11 cellular contexts compared by ENCODE assay signal in genomic region chr9:22103650-22104575, GRCh38.
DNase-seq lines count a peak whose midpoint lies in the region; ATAC-seq and TF ChIP-seq lines count a peak whose summit lies in the region.
"Had no signal": no experiment of that assay in that cellular context is flagged by ENCODE, and none has a peak within 500 bp of the region (broad histone marks: within the 10 kb centered on the region; RNA-seq: fewer than 3 reads in every experiment).

No MANE protein-coding gene starts in this region.

- DNase-seq in ACHN (peak; percentile 68), M059J (ENCODE audit: low read depth) (peak; percentile 84), endodermal cell (no peak), mucosa of descending colon (peak in 1 of 3 donors; percentile 68), GM03348 (ENCODE audit: low spot score) (no peak), SKM-1 treated with dmso at 0.1 percent for 144 hours (lab: John Stamatoyannopoulos, UW; ENCODE audit: unreplicated experiment) (no peak)
- no peak for DNase-seq in activated T-helper 1 cell treated with anti-CD3 and anti-CD28 coated beads, Interleukin-12 subunit alpha, Interleukin-12 subunit beta, Interleukin-2, Interleukin-4 antibody, amounts not matched to agents 30 ng/mL and 10 ng/mL and 1 ng/mL, durations not matched to agents 14 hours and 24 hours and 36 hours (ENCODE audit: low spot score)

- H3K9me3 Mint-ChIP-seq in endodermal cell, result no peaks in the 10 kb centered on the region
- H3K9me3 Mint-ChIP-seq in activated T-helper 1 cell treated with anti-CD3 and anti-CD28 coated beads, Interleukin-12 subunit alpha, Interleukin-12 subunit beta, Interleukin-2, Interleukin-4 antibody, amounts not matched to agents 30 ng/mL and 10 ng/mL and 1 ng/mL, durations not matched to agents 14 hours and 24 hours and 36 hours, result no peaks in the 10 kb centered on the region
- H3K9me3 Mint-ChIP-seq: T-helper 1 cell treated with Interleukin-12 subunit alpha and Interleukin-12 subunit beta and Interleukin-4 antibody, amounts not matched to agents 30 μg/mL and 1 μg/mL, for 36 hours had no signal

- intact Hi-C loops in mucosa of descending colon (cut with DNase I, micrococcal nuclease), result no loop called here
- intact Hi-C loops in activated T-helper 1 cell treated with anti-CD3 and anti-CD28 coated beads, Interleukin-12 subunit alpha, Interleukin-12 subunit beta, Interleukin-2, Interleukin-4 antibody, amounts not matched to agents 30 ng/mL and 10 ng/mL and 1 ng/mL, durations not matched to agents 14 hours and 24 hours and 36 hours (cut with micrococcal nuclease), result loop anchor here (2.0 kb wide), 3 partner anchors 17 to 63 kb away; no protein-coding TSS in a partner anchor

- 96 to 100% methylated on average over 1 to 3 of the region's 4 CpGs for WGBS in endodermal cell (ENCODE audit: insufficient coverage in 1 of 2, insufficient read length in 1 of 2), 2 experiments

- no peaks in the 10 kb centered on the region for H3K27me3 ChIP-seq in endodermal cell (ENCODE audit: control insufficient read depth, insufficient read depth, low read length, poor library complexity, severe bottlenecking)

- H3K4me3 Mint-ChIP-seq in endodermal cell, result no peak overlapping the region
- H3K4me3 Mint-ChIP-seq in activated T-helper 1 cell treated with anti-CD3 and anti-CD28 coated beads, Interleukin-12 subunit alpha, Interleukin-12 subunit beta, Interleukin-2, Interleukin-4 antibody, amounts not matched to agents 30 ng/mL and 10 ng/mL and 1 ng/mL, durations not matched to agents 14 hours and 24 hours and 36 hours, result no peak overlapping the region
- H3K4me3 Mint-ChIP-seq: T-helper 1 cell treated with Interleukin-12 subunit alpha and Interleukin-12 subunit beta and Interleukin-4 antibody, amounts not matched to agents 30 μg/mL and 1 μg/mL, for 36 hours had no signal

- no peak overlapping the region for H3K9ac ChIP-seq in endodermal cell (ENCODE audit: extremely low read depth, low read length, poor library complexity, severe bottlenecking)

- no peaks in the 10 kb centered on the region for H3K27me3 Mint-ChIP-seq in endodermal cell (ENCODE audit: insufficient read depth)
- H3K27me3 Mint-ChIP-seq in activated T-helper 1 cell treated with anti-CD3 and anti-CD28 coated beads, Interleukin-12 subunit alpha, Interleukin-12 subunit beta, Interleukin-2, Interleukin-4 antibody, amounts not matched to agents 30 ng/mL and 10 ng/mL and 1 ng/mL, durations not matched to agents 14 hours and 24 hours and 36 hours (ENCODE audit: insufficient read depth), result peaks cover 21% of the 10 kb centered on the region

- peak; percentile 92 for ATAC-seq in mucosa of descending colon
- ATAC-seq in GM21786 (IDR thresholded peaks at IDR 0.05; ENCODE audit: unreplicated experiment), result no peak
- ATAC-seq: K562 had no signal

- no peaks in the 10 kb centered on the region for H3K36me3 ChIP-seq in endodermal cell (ENCODE audit: control insufficient read depth, insufficient read depth, low read length)
- no peaks in the 10 kb centered on the region for H3K36me3 ChIP-seq in mucosa of descending colon (ENCODE audit: low read depth)

- H3K4me1 ChIP-seq in endodermal cell (ENCODE audit: control insufficient read depth, insufficient read depth, low read length), result peaks cover 9% of the 10 kb centered on the region
- peaks cover 53% of the 10 kb centered on the region for H3K4me1 ChIP-seq in mucosa of descending colon (ENCODE audit: low read depth)

- in situ Hi-C loops in ACHN (cut with HindIII; ENCODE audit: low pct_ligation_motif_present, low pct_unique_long_range_greater_than_20kb, low sequenced_read_pairs), result no loop called here

- H3K4me1 Mint-ChIP-seq in endodermal cell, result peaks cover 14% of the 10 kb centered on the region
- peaks cover 46% of the 10 kb centered on the region for H3K4me1 Mint-ChIP-seq in activated T-helper 1 cell treated with anti-CD3 and anti-CD28 coated beads, Interleukin-12 subunit alpha, Interleukin-12 subunit beta, Interleukin-2, Interleukin-4 antibody, amounts not matched to agents 30 ng/mL and 10 ng/mL and 1 ng/mL, durations not matched to agents 14 hours and 24 hours and 36 hours (ENCODE audit: low read depth)

- no peak overlapping the region for H3K27ac ChIP-seq in endodermal cell (ENCODE audit: low read depth, low read length)

- H3K4me3 ChIP-seq in endodermal cell (ENCODE audit: low read length) (no peak overlapping the region), mucosa of descending colon (no peak overlapping the region)
- H3K4me3 ChIP-seq: K562, skin epidermis had no signal

- no peaks in the 10 kb centered on the region for H3K36me3 Mint-ChIP-seq in endodermal cell (ENCODE audit: low read depth)
- peaks cover 3% of the 10 kb centered on the region for H3K36me3 Mint-ChIP-seq in activated T-helper 1 cell treated with anti-CD3 and anti-CD28 coated beads, Interleukin-12 subunit alpha, Interleukin-12 subunit beta, Interleukin-2, Interleukin-4 antibody, amounts not matched to agents 30 ng/mL and 10 ng/mL and 1 ng/mL, durations not matched to agents 14 hours and 24 hours and 36 hours (ENCODE audit: low read depth)

- peak overlapping the region; percentile 37 for H3K27ac Mint-ChIP-seq in endodermal cell
- H3K27ac Mint-ChIP-seq in activated T-helper 1 cell treated with anti-CD3 and anti-CD28 coated beads, Interleukin-12 subunit alpha, Interleukin-12 subunit beta, Interleukin-2, Interleukin-4 antibody, amounts not matched to agents 30 ng/mL and 10 ng/mL and 1 ng/mL, durations not matched to agents 14 hours and 24 hours and 36 hours, result no peak overlapping the region
- H3K27ac Mint-ChIP-seq: T-helper 1 cell treated with Interleukin-12 subunit alpha and Interleukin-12 subunit beta and Interleukin-4 antibody, amounts not matched to agents 30 μg/mL and 1 μg/mL, for 36 hours had no signal

- TF ChIP-seq CTCF in endodermal cell (conservative IDR thresholded peaks at IDR 0.05), result peak; percentile 4
- TF ChIP-seq CTCF in mucosa of descending colon (IDR thresholded peaks at IDR 0.05), result no peak

- H3K9me3 ChIP-seq in endodermal cell (ENCODE audit: control insufficient read depth, low read length) (no peaks in the 10 kb centered on the region), mucosa of descending colon (no peaks in the 10 kb centered on the region)

Comparison
In these comparisons a context has a peak if more than half of its experiments do, and no peak if none do; other contexts are left out.
1. DNase-seq: peak in ACHN (single experiment) and M059J (single experiment); none in endodermal cell (single experiment), GM03348 (single experiment), activated T-helper 1 cell treated with anti-CD3 and anti-CD28 coated beads, Interleukin-12 subunit alpha, Interleukin-12 subunit beta, Interleukin-2, Interleukin-4 antibody, amounts not matched to agents 30 ng/mL and 10 ng/mL and 1 ng/mL, durations not matched to agents 14 hours and 24 hours and 36 hours (single experiment) and SKM-1 treated with dmso at 0.1 percent for 144 hours (single experiment).